ENCODE assay signal across 29 cellular contexts in the genomic region with DNA sequence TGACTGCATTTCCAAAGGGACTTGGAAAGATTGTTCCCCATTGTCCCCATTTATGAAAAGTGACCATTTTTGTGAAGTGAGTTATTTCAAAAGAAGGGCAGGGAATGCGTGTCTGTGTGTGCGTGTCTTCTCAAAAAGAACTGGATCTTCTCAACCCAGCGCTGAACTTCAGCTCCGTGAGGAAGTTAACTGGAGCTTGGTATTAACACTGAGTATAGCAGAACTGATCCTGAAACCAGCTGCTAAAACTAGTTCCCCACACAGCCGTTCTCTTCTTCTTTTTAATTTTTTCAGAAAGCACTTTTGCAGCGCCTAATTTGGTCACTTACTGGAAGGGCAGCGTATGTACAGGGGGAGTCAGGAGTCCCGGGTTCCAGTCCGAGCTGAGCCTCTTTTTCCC. TPM values are rescaled to one million over a fixed set of nuclear protein-coding genes. Genes with fewer than 3 reads are reported as not detected.
DNase-seq lines count a peak whose midpoint lies in the region; ATAC-seq and TF ChIP-seq lines count a peak whose summit lies in the region.
"Had no signal": no experiment of that assay in that cellular context is flagged by ENCODE, and none has a peak within 500 bp of the region (broad histone marks: within the 10 kb centered on the region; RNA-seq: fewer than 3 reads in every experiment).

No MANE protein-coding gene starts in this region.

- H3K36me3 ChIP-seq in colonic mucosa (no peaks in the 10 kb centered on the region), uterus (no peaks in the 10 kb centered on the region)

- intact Hi-C loops in colonic mucosa (cut with DNase I), result no loop called here
- intact Hi-C loops in uterus (cut with DNase I; ENCODE audit: low total_unique reads), result no loop called here
- intact Hi-C loops in activated CD4-positive, alpha-beta T cell treated with anti-CD3 and anti-CD28 coated beads for 36 hours (cut with DNase I, micrococcal nuclease), result no loop called here

- no peaks in the 10 kb centered on the region for H3K9me3 ChIP-seq in colonic mucosa
- no peaks in the 10 kb centered on the region for H3K9me3 ChIP-seq in uterus
- H3K9me3 ChIP-seq: psoas muscle had no signal

- ATAC-seq in stimulated activated memory B cell treated with anti-CD40 and anti-IgM and Interleukin-4, amounts not matched to agents 10 μg/mL and 1 μg/mL and 100 μg/mL, for 72 hours, result peak; percentile 76
- no peak for ATAC-seq in activated CD4-positive, alpha-beta T cell treated with anti-CD3 and anti-CD28 coated beads for 36 hours
- ATAC-seq: foreskin keratinocyte; psoas muscle; stimulated activated naive CD8-positive, alpha-beta T cell treated with anti-CD3 and anti-CD28 coated beads, Interleukin-15, amount 100 ng/mL, for 72 hours had no signal

- no peak overlapping the region for H3K27ac Mint-ChIP-seq in stimulated activated memory B cell treated with anti-CD40 and anti-IgM and Interleukin-4, amounts not matched to agents 10 μg/mL and 1 μg/mL and 100 μg/mL, for 72 hours
- no peak overlapping the region for H3K27ac Mint-ChIP-seq in activated CD4-positive, alpha-beta T cell treated with anti-CD3 and anti-CD28 coated beads for 36 hours
- H3K27ac Mint-ChIP-seq: activated CD4-positive, alpha-beta T cell treated with anti-CD3 and anti-CD28 coated beads, Interleukin-2, amount 10 ng/mL, durations not matched to agents 24 days and 14 days; activated naive CD8-positive, alpha-beta T cell treated with anti-CD3 and anti-CD28 coated beads for 36 hours; activated T-helper 1 cell treated with anti-CD3 and anti-CD28 coated beads, Interleukin-12 subunit alpha, Interleukin-12 subunit beta, Interleukin-2, Interleukin-4 antibody, amounts not matched to agents 30 ng/mL and 10 ng/mL and 1 ng/mL, durations not matched to agents 14 hours and 24 hours and 36 hours; immature natural killer cell; stimulated activated naive CD8-positive, alpha-beta T cell treated with anti-CD3 and anti-CD28 coated beads, Interleukin-15, amount 100 ng/mL, for 72 hours had no signal

- peaks cover 19% of the 10 kb centered on the region for H3K4me1 Mint-ChIP-seq in stimulated activated memory B cell treated with anti-CD40 and anti-IgM and Interleukin-4, amounts not matched to agents 10 μg/mL and 1 μg/mL and 100 μg/mL, for 72 hours
- H3K4me1 Mint-ChIP-seq in activated CD4-positive, alpha-beta T cell treated with anti-CD3 and anti-CD28 coated beads for 36 hours, result peaks cover 7% of the 10 kb centered on the region
- H3K4me1 Mint-ChIP-seq: activated CD4-positive, alpha-beta T cell treated with anti-CD3 and anti-CD28 coated beads, Interleukin-2, amount 10 ng/mL, durations not matched to agents 24 days and 14 days; immature natural killer cell had no signal

- no peaks in the 10 kb centered on the region for H3K36me3 Mint-ChIP-seq in stimulated activated memory B cell treated with anti-CD40 and anti-IgM and Interleukin-4, amounts not matched to agents 10 μg/mL and 1 μg/mL and 100 μg/mL, for 72 hours
- no peaks in the 10 kb centered on the region for H3K36me3 Mint-ChIP-seq in activated CD4-positive, alpha-beta T cell treated with anti-CD3 and anti-CD28 coated beads for 36 hours (ENCODE audit: low read depth)
- H3K36me3 Mint-ChIP-seq: activated naive CD8-positive, alpha-beta T cell treated with anti-CD3 and anti-CD28 coated beads for 36 hours; immature natural killer cell had no signal

- TF ChIP-seq CTCF in colonic mucosa (IDR thresholded peaks at IDR 0.05), result no peak
- TF ChIP-seq CTCF in uterus (IDR thresholded peaks at IDR 0.05), result no peak

- H3K4me3 Mint-ChIP-seq in stimulated activated memory B cell treated with anti-CD40 and anti-IgM and Interleukin-4, amounts not matched to agents 10 μg/mL and 1 μg/mL and 100 μg/mL, for 72 hours, result no peak overlapping the region
- no peak overlapping the region for H3K4me3 Mint-ChIP-seq in activated CD4-positive, alpha-beta T cell treated with anti-CD3 and anti-CD28 coated beads for 36 hours
- H3K4me3 Mint-ChIP-seq: activated CD4-positive, alpha-beta T cell treated with anti-CD3 and anti-CD28 coated beads, Interleukin-2, amount 10 ng/mL, durations not matched to agents 24 days and 14 days; activated naive CD8-positive, alpha-beta T cell treated with anti-CD3 and anti-CD28 coated beads for 36 hours; activated T-helper 1 cell treated with anti-CD3 and anti-CD28 coated beads, Interleukin-12 subunit alpha, Interleukin-12 subunit beta, Interleukin-2, Interleukin-4 antibody, amounts not matched to agents 30 ng/mL and 10 ng/mL and 1 ng/mL, durations not matched to agents 14 hours and 24 hours and 36 hours; immature natural killer cell; stimulated activated naive CD8-positive, alpha-beta T cell treated with anti-CD3 and anti-CD28 coated beads, Interleukin-15, amount 100 ng/mL, for 72 hours had no signal

- H3K4me3 ChIP-seq in colonic mucosa (no peak overlapping the region), uterus (no peak overlapping the region)
- H3K4me3 ChIP-seq: hepatocyte, psoas muscle, skin epidermis had no signal

- H3K9me3 Mint-ChIP-seq in stimulated activated memory B cell treated with anti-CD40 and anti-IgM and Interleukin-4, amounts not matched to agents 10 μg/mL and 1 μg/mL and 100 μg/mL, for 72 hours, result no peaks in the 10 kb centered on the region
- H3K9me3 Mint-ChIP-seq in activated CD4-positive, alpha-beta T cell treated with anti-CD3 and anti-CD28 coated beads for 36 hours (ENCODE audit: low read depth), result no peaks in the 10 kb centered on the region
- H3K9me3 Mint-ChIP-seq: activated naive CD8-positive, alpha-beta T cell treated with anti-CD3 and anti-CD28 coated beads for 36 hours; activated T-helper 1 cell treated with anti-CD3 and anti-CD28 coated beads, Interleukin-12 subunit alpha, Interleukin-12 subunit beta, Interleukin-2, Interleukin-4 antibody, amounts not matched to agents 30 ng/mL and 10 ng/mL and 1 ng/mL, durations not matched to agents 14 hours and 24 hours and 36 hours had no signal

- CTCF ChIA-PET in activated CD4-positive, alpha-beta T cell treated with anti-CD3 and anti-CD28 coated beads for 36 hours (lab: Charles Lee), result interaction anchor here (2.3 kb wide), 1 partner anchor 107 kb away, joined by 6 read pairs; no protein-coding TSS in a partner anchor

- H3K27ac ChIP-seq in colonic mucosa (no peak overlapping the region), uterus (no peak overlapping the region)
- H3K27ac ChIP-seq: foreskin keratinocyte, hepatocyte, psoas muscle, skin epidermis had no signal

- DNase-seq in SKM-1 treated with dmso at 0.1 percent for 144 hours (lab: John Stamatoyannopoulos, UW; ENCODE audit: unreplicated experiment), result peak; percentile 16
- DNase-seq in SKM-1 (lab: John Stamatoyannopoulos, UW; ENCODE audit: unreplicated experiment), result no peak
- peak; percentile 94 for DNase-seq in MV-4-11 (lab: John Stamatoyannopoulos, UW)
- DNase-seq in colonic mucosa, result peak; percentile 8
- DNase-seq in activated CD4-positive, alpha-beta T cell treated with anti-CD3 and anti-CD28 coated beads for 48 hours, result no peak
- DNase-seq in uterus, result no peak
- DNase-seq in activated CD4-positive, alpha-beta T cell treated with anti-CD3 and anti-CD28 coated beads for 36 hours, result no peak
- DNase-seq: activated CD4-positive, alpha-beta T cell treated with anti-CD3 and anti-CD28 coated beads, Interleukin-2, amount 10 ng/mL, durations not matched to agents 24 days and 14 days; activated naive CD8-positive, alpha-beta T cell treated with anti-CD3 and anti-CD28 coated beads for 36 hours; effector memory CD4-positive, alpha-beta T cell; foreskin keratinocyte; H7; immature natural killer cell; IMR-90; NCI-H2171; NCI-H526; OCI-M1; psoas muscle; SHP77; stimulated activated naive CD8-positive, alpha-beta T cell treated with anti-CD3 and anti-CD28 coated beads, Interleukin-15, amount 100 ng/mL, for 72 hours; T-helper 1 cell; trophoblast cell had no signal

- H3K4me1 ChIP-seq in colonic mucosa, result no peaks in the 10 kb centered on the region
- no peaks in the 10 kb centered on the region for H3K4me1 ChIP-seq in uterus
- H3K4me1 ChIP-seq: psoas muscle had no signal

- no peak for TF ChIP-seq POLR2A in uterus (IDR thresholded peaks at IDR 0.05)

- POLR2A ChIA-PET in activated CD4-positive, alpha-beta T cell treated with anti-CD3 and anti-CD28 coated beads for 36 hours (lab: Charles Lee), result no interaction called here

- H3K27me3 ChIP-seq in colonic mucosa, result no peaks in the 10 kb centered on the region
- H3K27me3 ChIP-seq in uterus, result no peaks in the 10 kb centered on the region
- H3K27me3 ChIP-seq: foreskin keratinocyte, hepatocyte had no signal

- peaks cover 32% of the 10 kb centered on the region for H3K27me3 Mint-ChIP-seq in stimulated activated memory B cell treated with anti-CD40 and anti-IgM and Interleukin-4, amounts not matched to agents 10 μg/mL and 1 μg/mL and 100 μg/mL, for 72 hours
- H3K27me3 Mint-ChIP-seq in activated CD4-positive, alpha-beta T cell treated with anti-CD3 and anti-CD28 coated beads for 36 hours, result peaks cover 19% of the 10 kb centered on the region

- H3K9ac ChIP-seq in colonic mucosa (ENCODE audit: low read depth in 2 of 2, low read length in 2 of 2), result no peak overlapping the region

RNA-seq across cellular contexts. Expression of a gene that starts 45.8 kb away (rescaled TPM):
- total RNA-seq in colonic mucosa, result 10 to 100 TPM; 34.8 to 55.6 TPM
- 10 to 100 TPM in 3 of 4 donors, 1 to 10 TPM in 1; 9.2 to 54.1 (median 29.0) TPM for total RNA-seq in uterus
- 10 to 100 TPM in 1 of 2 experiments, 1 to 10 TPM in 1; 7.7 to 11.7 TPM for total RNA-seq in activated CD4-positive, alpha-beta T cell treated with anti-CD3 and anti-CD28 coated beads for 36 hours

RNA-seq across cellular contexts. Expression of a gene that starts 57.6 kb away (rescaled TPM):
- under 1 TPM; 0.13 to 0.40 TPM for total RNA-seq in colonic mucosa
- total RNA-seq in uterus, result under 1 TPM in 2 of 4 donors, not detected in 2; 0.14 to 0.46 TPM
- not detected for total RNA-seq in activated CD4-positive, alpha-beta T cell treated with anti-CD3 and anti-CD28 coated beads for 36 hours
- total RNA-seq: A172; activated CD4-positive, alpha-beta T cell treated with anti-CD3 and anti-CD28 coated beads, Interleukin-2, amount 10 ng/mL, durations not matched to agents 24 days and 14 days; activated naive CD8-positive, alpha-beta T cell treated with anti-CD3 and anti-CD28 coated beads for 36 hours; activated T-helper 1 cell treated with anti-CD3 and anti-CD28 coated beads, Interleukin-12 subunit alpha, Interleukin-12 subunit beta, Interleukin-2, Interleukin-4 antibody, amounts not matched to agents 30 ng/mL and 10 ng/mL and 1 ng/mL, durations not matched to agents 14 hours and 24 hours and 36 hours; cerebellum; IMR-90; mononuclear cell had no signal

Comparison
In these comparisons a context has a peak if more than half of its experiments do, and no peak if none do; other contexts are left out.
1. DNase-seq: peak in SKM-1 treated with dmso at 0.1 percent for 144 hours (single experiment), MV-4-11 (single experiment) and colonic mucosa (single experiment); none in SKM-1 (single experiment), activated CD4-positive, alpha-beta T cell treated with anti-CD3 and anti-CD28 coated beads for 48 hours (single experiment), uterus (0 of 2) and activated CD4-positive, alpha-beta T cell treated with anti-CD3 and anti-CD28 coated beads for 36 hours (single experiment).